In genomic region chr20:20799913-20800312, GRCh38 we compare ENCODE assay signal across 17 cellular contexts.
A peak's percentile ranks its signal among the peaks of the same experiment; 100 is the strongest.
DNase-seq lines count a peak whose midpoint lies in the region; ATAC-seq and TF ChIP-seq lines count a peak whose summit lies in the region.
"Had no signal": no experiment of that assay in that cellular context is flagged by ENCODE, and none has a peak within 500 bp of the region (broad histone marks: within the 10 kb centered on the region; RNA-seq: fewer than 3 reads in every experiment).

No MANE protein-coding gene starts in this region.

- intact Hi-C loops in psoas muscle (cut with DNase I), result no loop called here

- DNase-seq in dermis blood vessel endothelial cell (peak; percentile 13), psoas muscle (no peak), hepatocyte (ENCODE audit: low spot score) (no peak), RPMI8226 (no peak)
- DNase-seq: AML-193; Caco-2; Calu3; CD4-positive, alpha-beta T cell; CD8-positive, alpha-beta T cell; DMS79 treated with DMSO at 0.1 percent for 48 hours; GF-D8 had no signal

- H3K36me3 ChIP-seq in HEK293 (ENCODE audit: control insufficient read depth in 2 of 2, insufficient read depth in 1 of 2, low read length in 2 of 2) (no peaks in the 10 kb centered on the region), psoas muscle (ENCODE audit: insufficient read depth in 1 of 2, low read depth in 1 of 2) (no peaks in the 10 kb centered on the region), hepatocyte (replicated peaks; ENCODE audit: insufficient read depth, low read depth) (no peaks in the 10 kb centered on the region)
- H3K36me3 ChIP-seq: BLaER1 treated with 17β-estradiol and CSF1 and Interleukin-3, amounts not matched to agents 10 nM and 100 nM had no signal

- H2AFZ ChIP-seq in hepatocyte, result no peak overlapping the region

- H3K4me1 ChIP-seq in HEK293 (ENCODE audit: control insufficient read depth, insufficient read depth, low read length), result no peaks in the 10 kb centered on the region
- H3K4me1 ChIP-seq in psoas muscle, result peaks cover 10% of the 10 kb centered on the region
- H3K4me1 ChIP-seq in hepatocyte (ENCODE audit: insufficient read depth), result no peaks in the 10 kb centered on the region
- H3K4me1 ChIP-seq: A549, Caco-2 had no signal

- no peaks in the 10 kb centered on the region for H3K79me2 ChIP-seq in hepatocyte

- no peaks in the 10 kb centered on the region for H4K20me1 ChIP-seq in hepatocyte (ENCODE audit: insufficient read depth, poor library complexity, severe bottlenecking)
- H4K20me1 ChIP-seq: BLaER1 treated with 17β-estradiol and CSF1 and Interleukin-3, amounts not matched to agents 10 nM and 100 nM had no signal

- H3K4me3 ChIP-seq in HEK293 (ENCODE audit: low read depth, low read length) (no peak overlapping the region), psoas muscle (no peak overlapping the region), hepatocyte (no peak overlapping the region)
- H3K4me3 ChIP-seq: A549; BLaER1 treated with 17β-estradiol and CSF1 and Interleukin-3, amounts not matched to agents 10 nM and 100 nM had no signal

- no peak for TF ChIP-seq CTCF in HEK293 (tag by site-specific recombination; IDR thresholded peaks at IDR 0.05)
- no peak for TF ChIP-seq CTCF in psoas muscle (IDR thresholded peaks at IDR 0.05)
- no peak for TF ChIP-seq CTCF in hepatocyte (IDR thresholded peaks at IDR 0.05; ENCODE audit: poor library complexity)

- no peaks in the 10 kb centered on the region for H3K9me2 ChIP-seq in hepatocyte (replicated peaks; ENCODE audit: insufficient read depth)

- POLR2A ChIA-PET in HEK293 (lab: Yijun Ruan, JAX), result no interaction called here

- H3K27me3 ChIP-seq in psoas muscle (ENCODE audit: insufficient read depth in 3 of 3, low read length in 2 of 3) (no peaks in the 10 kb centered on the region), hepatocyte (no peaks in the 10 kb centered on the region)
- H3K27me3 ChIP-seq: BLaER1 treated with 17β-estradiol and CSF1 and Interleukin-3, amounts not matched to agents 10 nM and 100 nM had no signal

- no peak overlapping the region for H3K27ac ChIP-seq in HEK293 (ENCODE audit: extremely low read depth, low read depth, low read length)
- peak overlapping the region; percentile 46 for H3K27ac ChIP-seq in psoas muscle
- no peak overlapping the region for H3K27ac ChIP-seq in hepatocyte
- H3K27ac ChIP-seq: 22Rv1; A549; BLaER1 treated with 17β-estradiol and CSF1 and Interleukin-3, amounts not matched to agents 10 nM and 100 nM; C4-2B had no signal

- peak; percentile 21 to 76 (median 50) for ATAC-seq in psoas muscle
- ATAC-seq in HG03378 (IDR thresholded peaks at IDR 0.05; ENCODE audit: unreplicated experiment), result no peak
- ATAC-seq: A549; CD8-positive, alpha-beta T cell had no signal

- CTCF ChIA-PET in HEK293 (lab: Yijun Ruan, JAX), result interaction anchor here (0.6 kb wide), 1 partner anchor 79 kb away, joined by 3 read pairs; no protein-coding TSS in a partner anchor

- whole genome bisulfite sequencing in psoas muscle, 3 donors, result 32 to 45% (median 38%) methylated on average over 2 of the region's 2 CpGs
- 88% methylated on average over 2 of the region's 2 CpGs for WGBS in hepatocyte (ENCODE audit: low lambda C conversion rate, missing lambda C conversion rate)

- no peaks in the 10 kb centered on the region for H3K9me3 ChIP-seq in HEK293 (ENCODE audit: control insufficient read depth, insufficient read depth, low read depth, low read length)
- no peaks in the 10 kb centered on the region for H3K9me3 ChIP-seq in psoas muscle
- no peaks in the 10 kb centered on the region for H3K9me3 ChIP-seq in hepatocyte (ENCODE audit: low read depth)
- H3K9me3 ChIP-seq: A549, Caco-2 had no signal

- no peak overlapping the region for H3K4me2 ChIP-seq in hepatocyte
- H3K4me2 ChIP-seq: A549; BLaER1 treated with 17β-estradiol and CSF1 and Interleukin-3, amounts not matched to agents 10 nM and 100 nM had no signal

TF ChIP-seq in HEK293, 187 proteins besides CTCF, POLR2A, EP300 and RAD21:
- TF ChIP-seq PRDM10 (tag by site-specific recombination; IDR thresholded peaks at IDR 0.05) (peak; percentile 31; the same call in 1 of the 2 replicates), SALL2 (tag by site-specific recombination; IDR thresholded peaks at IDR 0.05; ENCODE audit: borderline replicate concordance) (no peak), ZNF639 (tag by site-specific recombination; IDR thresholded peaks at IDR 0.05) (no peak)
